In genomic region chr7:66739477-66739876, GRCh38 we compare ENCODE assay signal across 8 cellular contexts. TPM values are rescaled to one million over a fixed set of nuclear protein-coding genes. Genes with fewer than 3 reads are reported as not detected.
A peak's percentile ranks its signal among the peaks of the same experiment; 100 is the strongest.
DNase-seq lines count a peak whose midpoint lies in the region; ATAC-seq lines count a peak whose summit lies in the region.

No MANE protein-coding gene starts in this region.

- POLR2A ChIA-PET in naive thymus-derived CD8-positive, alpha-beta T cell (lab: Charles Lee): interaction anchor here (0.7 to 3.4 kb wide), 11 partner anchors 69 to 256 kb away, joined by 3 to 16 read pairs (median 6); partner anchors contain the start of genes KCTD7, SBDS, TMEM248 and TYW1

- peak overlapping the region; percentile 90 to 99 (median 97) for H3K27ac Mint-ChIP-seq in naive thymus-derived CD8-positive, alpha-beta T cell

- peaks cover 0 to 15% (median 1%) of the 10 kb centered on the region in 9 donors for H3K9me3 Mint-ChIP-seq in naive thymus-derived CD8-positive, alpha-beta T cell

- H3K4me1 ChIP-seq in Karpas-422 (ENCODE audit: low read length): peaks cover 50% of the 10 kb centered on the region

- peaks cover 6 to 18% (median 11%) of the 10 kb centered on the region in 3 donors for H3K36me3 Mint-ChIP-seq in naive thymus-derived CD8-positive, alpha-beta T cell

- H3K9ac ChIP-seq in Karpas-422 (ENCODE audit: low read length): peak overlapping the region; percentile 94

- H3K4me3 ChIP-seq in Karpas-422 (ENCODE audit: low read length): peak overlapping the region; percentile 87

- no peaks in the 10 kb centered on the region for H3K9me2 ChIP-seq in Karpas-422 (replicated peaks; ENCODE audit: insufficient read depth, low read length)

- peak overlapping the region; percentile 71 for H3K4me2 ChIP-seq in Karpas-422 (ENCODE audit: low read depth, low read length, poor library complexity, severe bottlenecking)

- H3K36me3 ChIP-seq in Karpas-422 (ENCODE audit: insufficient read depth, low read length): peaks cover 17% of the 10 kb centered on the region

- no peaks in the 10 kb centered on the region for H3K9me3 ChIP-seq in Karpas-422 (ENCODE audit: low read length)

- H4K20me1 ChIP-seq in Karpas-422 (ENCODE audit: insufficient read depth, low read depth, low read length): no peaks in the 10 kb centered on the region

- no peak for ATAC-seq in naive thymus-derived CD8-positive, alpha-beta T cell
- ATAC-seq in HG03571 (IDR thresholded peaks at IDR 0.05; ENCODE audit: unreplicated experiment): no peak

- no peaks in the 10 kb centered on the region for H3K27me3 Mint-ChIP-seq in naive thymus-derived CD8-positive, alpha-beta T cell

- H3K4me3 Mint-ChIP-seq in naive thymus-derived CD8-positive, alpha-beta T cell: peak overlapping the region; percentile 90 to 99 (median 94)

- H3K27ac ChIP-seq in Karpas-422 (ENCODE audit: low read length) (peak overlapping the region; percentile 75), caudate nucleus (ENCODE audit: low read depth, low read length) (peak overlapping the region; percentile 87)

- no peaks in the 10 kb centered on the region for H3K27me3 ChIP-seq in Karpas-422 (ENCODE audit: low read length)

- DNase-seq in AML-193 (lab: John Stamatoyannopoulos, UW): peak; percentile 17 to 28
- DNase-seq in Karpas-422: no peak
- DNase-seq in caudate nucleus (lab: John Stamatoyannopoulos, UW): peak in 6 of 61 donors; percentile 2 to 42 (median 10)
- no peak for DNase-seq in naive thymus-derived CD8-positive, alpha-beta T cell
- no peak for DNase-seq in NCI-H2171 treated with DMSO at 0.1 percent for 48 hours (lab: John Stamatoyannopoulos, UW)
- no peak for DNase-seq in DMS153 (lab: John Stamatoyannopoulos, UW)
- DNase-seq in NCI-H446 treated with DMSO at 0.1 percent for 48 hours (lab: John Stamatoyannopoulos, UW): no peak

- H3K79me2 ChIP-seq in Karpas-422 (ENCODE audit: low read length): peaks cover 66% of the 10 kb centered on the region

- H3K4me1 Mint-ChIP-seq in naive thymus-derived CD8-positive, alpha-beta T cell: peaks cover 25 to 60% (median 55%) of the 10 kb centered on the region in 4 donors

- H2AFZ ChIP-seq in Karpas-422 (ENCODE audit: low read length): no peak overlapping the region

RNA-seq across cellular contexts. Expression of gene RABGEF1, which starts 1.1 kb away (rescaled TPM):
- total RNA-seq in Karpas-422 (2014; rRNA removed; shearing (Covaris generic); ENCODE audit: low replicate concordance): 17.8 and 26.1 TPM in 2 replicates
- total RNA-seq in naive thymus-derived CD8-positive, alpha-beta T cell: 10 to 100 TPM; 24.6 to 27.5 TPM
- polyA plus RNA-seq in naive thymus-derived CD8-positive, alpha-beta T cell: 10 to 100 TPM; 17.5 to 23.0 (median 21.6) TPM

Comparison
In these comparisons a context has a peak if more than half of its experiments do, and no peak if none do; other contexts are left out.
1. DNase-seq: peak in AML-193 (2 of 2); none in Karpas-422 (single experiment), naive thymus-derived CD8-positive, alpha-beta T cell (0 of 10), NCI-H2171 treated with DMSO at 0.1 percent for 48 hours (single experiment), DMS153 (single experiment) and NCI-H446 treated with DMSO at 0.1 percent for 48 hours (single experiment).